ENCODE assay signal across 21 cellular contexts in the genomic region with DNA sequence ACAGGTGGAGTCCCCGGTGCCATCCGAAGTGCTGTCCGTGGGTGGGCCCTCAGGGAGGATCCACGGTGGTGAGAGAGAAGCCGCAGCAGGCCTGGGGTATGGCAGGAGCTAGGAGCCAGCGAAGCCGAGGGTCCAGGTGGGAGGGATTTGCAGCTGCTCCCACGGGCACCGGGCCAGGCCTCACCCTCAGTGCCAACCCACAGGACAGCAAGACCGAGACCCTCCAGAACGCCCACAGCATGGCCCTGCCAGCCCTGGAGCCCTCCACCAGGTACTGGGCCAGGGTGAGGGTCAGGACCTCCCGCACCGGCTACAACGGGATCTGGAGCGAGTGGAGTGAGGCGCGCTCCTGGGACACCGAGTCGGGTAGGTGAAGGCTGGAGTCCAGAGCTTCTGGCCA. TPM values are rescaled to one million over a fixed set of nuclear protein-coding genes. Genes with fewer than 3 reads are reported as not detected.
"Had no signal": no experiment of that assay in that cellular context is flagged by ENCODE, and none has a peak within 500 bp of the region (broad histone marks: within the 10 kb centered on the region; RNA-seq: fewer than 3 reads in every experiment).

No MANE protein-coding gene starts in this region.

- H3K4me1 ChIP-seq: psoas muscle, right lobe of liver, transverse colon, uterus had no signal

- H3K4me3 Mint-ChIP-seq: naive thymus-derived CD4-positive, alpha-beta T cell; nephron progenitor cell; stimulated activated naive B cell treated with anti-CD40 and anti-IgM and Interleukin-4, amounts not matched to agents 10 μg/mL and 1 μg/mL and 100 μg/mL, for 72 hours; stimulated activated naive CD8-positive, alpha-beta T cell treated with anti-CD3 and anti-CD28 coated beads, Interleukin-15, amount 100 ng/mL, for 72 hours had no signal

- H3K4me2 ChIP-seq: hepatocyte had no signal

- H3K9me3 Mint-ChIP-seq: naive thymus-derived CD4-positive, alpha-beta T cell; nephron progenitor cell; stimulated activated naive B cell treated with anti-CD40 and anti-IgM and Interleukin-4, amounts not matched to agents 10 μg/mL and 1 μg/mL and 100 μg/mL, for 72 hours; stimulated activated naive CD8-positive, alpha-beta T cell treated with anti-CD3 and anti-CD28 coated beads, Interleukin-15, amount 100 ng/mL, for 72 hours had no signal

- H3K9me3 ChIP-seq: psoas muscle, right lobe of liver, thoracic aorta, transverse colon, uterus had no signal

- H3K27ac Mint-ChIP-seq: naive thymus-derived CD4-positive, alpha-beta T cell; nephron progenitor cell had no signal

- H3K27me3 ChIP-seq: hepatocyte, right lobe of liver, uterus had no signal

- H3K27ac ChIP-seq: coronary artery, hepatocyte, psoas muscle, right lobe of liver, thoracic aorta, transverse colon, uterus had no signal

- H3K36me3 Mint-ChIP-seq: naive thymus-derived CD4-positive, alpha-beta T cell had no signal

- DNase-seq: effector CD4-positive, alpha-beta T cell; foreskin melanocyte; left colon; left ventricle myocardium superior; mesendoderm; naive thymus-derived CD4-positive, alpha-beta T cell; nephron progenitor cell; psoas muscle; retina; right lobe of liver; stimulated activated CD4-positive, alpha-beta T cell treated with anti-CD3 and anti-CD28 coated beads, Interleukin-1b, Interleukin-23, amount 100 ng/mL, for 48 hours; stimulated activated CD4-positive, alpha-beta T cell treated with anti-CD3 and anti-CD28 coated beads, Interleukin-4, amount 100 ng/mL, for 24 hours; stimulated activated naive B cell treated with anti-CD40 and anti-IgM and Interleukin-4, amounts not matched to agents 10 μg/mL and 1 μg/mL and 100 μg/mL, for 72 hours; stimulated activated naive CD8-positive, alpha-beta T cell treated with anti-CD3 and anti-CD28 coated beads, Interleukin-15, amount 100 ng/mL, for 72 hours; substantia nigra; transverse colon; uterus had no signal

- H3K27me3 Mint-ChIP-seq: stimulated activated naive B cell treated with anti-CD40 and anti-IgM and Interleukin-4, amounts not matched to agents 10 μg/mL and 1 μg/mL and 100 μg/mL, for 72 hours; stimulated activated naive CD8-positive, alpha-beta T cell treated with anti-CD3 and anti-CD28 coated beads, Interleukin-15, amount 100 ng/mL, for 72 hours had no signal

- H3K36me3 ChIP-seq: right lobe of liver, thoracic aorta, transverse colon, uterus had no signal

- H3K4me3 ChIP-seq: coronary artery, hepatocyte, lung, psoas muscle, right lobe of liver, thoracic aorta, transverse colon, uterus had no signal

- ATAC-seq: left colon; left ventricle myocardium superior; naive thymus-derived CD4-positive, alpha-beta T cell; psoas muscle; right lobe of liver; stimulated activated naive B cell treated with anti-CD40 and anti-IgM and Interleukin-4, amounts not matched to agents 10 μg/mL and 1 μg/mL and 100 μg/mL, for 72 hours; stimulated activated naive CD8-positive, alpha-beta T cell treated with anti-CD3 and anti-CD28 coated beads, Interleukin-15, amount 100 ng/mL, for 72 hours had no signal

RNA-seq across cellular contexts. Expression of a gene that starts 20.2 kb away (rescaled TPM):
- polyA plus RNA-seq: hepatocyte; naive thymus-derived CD4-positive, alpha-beta T cell had no signal
